In genomic region chr12:6468283-6468575, GRCh38 we compare ENCODE assay signal across 15 cellular contexts. TPM values are rescaled to one million over a fixed set of nuclear protein-coding genes. Genes with fewer than 3 reads are reported as not detected.
DNase-seq lines count a peak whose midpoint lies in the region; ATAC-seq and TF ChIP-seq lines count a peak whose summit lies in the region.
"Had no signal": no experiment of that assay in that cellular context is flagged by ENCODE, and none has a peak within 500 bp of the region (broad histone marks: within the 10 kb centered on the region; RNA-seq: fewer than 3 reads in every experiment).

No MANE protein-coding gene starts in this region.

- H3K27ac ChIP-seq in thyroid gland = no peak overlapping the region
- H3K27ac ChIP-seq: body of pancreas, epithelial cell of prostate had no signal

- H3K9me3 Mint-ChIP-seq in activated naive CD4-positive, alpha-beta T cell treated with anti-CD3 and anti-CD28 coated beads for 36 hours = no peaks in the 10 kb centered on the region
- H3K9me3 Mint-ChIP-seq in activated B cell treated with CpG ODN at 0.5 μM for 24 hours = no peaks in the 10 kb centered on the region
- peaks cover 0 to 4% of the 10 kb centered on the region in 2 donors for H3K9me3 Mint-ChIP-seq in stimulated activated naive CD8-positive, alpha-beta T cell treated with anti-CD3 and anti-CD28 coated beads, Interleukin-15, amount 100 ng/mL, for 72 hours

- H3K36me3 Mint-ChIP-seq in activated naive CD4-positive, alpha-beta T cell treated with anti-CD3 and anti-CD28 coated beads for 36 hours (ENCODE audit: low read depth) = peaks cover 57% of the 10 kb centered on the region
- H3K36me3 Mint-ChIP-seq in activated B cell treated with CpG ODN at 0.5 μM for 24 hours (ENCODE audit: low read depth) = peaks cover 46% of the 10 kb centered on the region

- H3K4me3 Mint-ChIP-seq in activated naive CD4-positive, alpha-beta T cell treated with anti-CD3 and anti-CD28 coated beads for 36 hours = peak overlapping the region; percentile 91
- peak overlapping the region; percentile 92 for H3K4me3 Mint-ChIP-seq in activated B cell treated with CpG ODN at 0.5 μM for 24 hours
- H3K4me3 Mint-ChIP-seq in stimulated activated naive CD8-positive, alpha-beta T cell treated with anti-CD3 and anti-CD28 coated beads, Interleukin-15, amount 100 ng/mL, for 72 hours = peak overlapping the region; percentile 78 to 88

- CTCF ChIA-PET in activated naive CD4-positive, alpha-beta T cell treated with anti-CD3 and anti-CD28 coated beads for 36 hours (lab: Charles Lee) = interaction anchor here (0.9 to 4.2 kb wide), 3 partner anchors 23 to 45 kb away, joined by 3 to 21 read pairs (median 3); partner anchors contain the start of gene CD27
- CTCF ChIA-PET in activated B cell treated with CpG ODN at 0.5 μM for 24 hours (lab: Charles Lee) = interaction anchor here (0.8 to 4.6 kb wide), 2 partner anchors 44 to 68 kb away, joined by 3 to 41 read pairs; no protein-coding TSS in a partner anchor

- H3K9me3 ChIP-seq in thyroid gland = no peaks in the 10 kb centered on the region
- H3K9me3 ChIP-seq: body of pancreas had no signal

- H3K4me1 ChIP-seq in thyroid gland = peaks cover 7 to 21% of the 10 kb centered on the region in 2 donors

- H3K4me3 ChIP-seq in fibroblast of mammary gland (ENCODE audit: control insufficient read depth, low read depth, low read length) (no peak overlapping the region), thyroid gland (replicated peaks in 1 of 3) (no peak overlapping the region)
- H3K4me3 ChIP-seq: body of pancreas had no signal

- ATAC-seq in activated B cell treated with CpG ODN at 0.5 μM for 24 hours (ENCODE audit: low read depth) (no peak), GM18858 (IDR thresholded peaks at IDR 0.05; ENCODE audit: unreplicated experiment) (no peak)
- ATAC-seq in stimulated activated naive CD8-positive, alpha-beta T cell treated with anti-CD3 and anti-CD28 coated beads, Interleukin-15, amount 100 ng/mL, for 72 hours = no peak
- ATAC-seq: body of pancreas had no signal

- DNase-seq in activated naive CD4-positive, alpha-beta T cell treated with anti-CD3 and anti-CD28 coated beads for 36 hours = no peak
- DNase-seq in activated naive CD4-positive, alpha-beta T cell treated with Interleukin-2 at 50 U/mL for 16 hours = no peak
- DNase-seq in activated B cell treated with CpG ODN at 0.5 μM for 24 hours = no peak
- peak; percentile 67 for DNase-seq in fibroblast of mammary gland (ENCODE audit: low read depth)
- no peak for DNase-seq in stimulated activated naive CD8-positive, alpha-beta T cell treated with anti-CD3 and anti-CD28 coated beads, Interleukin-15, amount 100 ng/mL, for 72 hours
- no peak for DNase-seq in thyroid gland
- no peak for DNase-seq in LoVo (ENCODE audit: low spot score)
- DNase-seq: activated CD4-positive, alpha-beta T cell treated with anti-CD3 and anti-CD28 coated beads, Interleukin-2, amount 50 U/mL, for 4 hours; body of pancreas; NCI-H1048; trophoblast cell had no signal

- no peaks in the 10 kb centered on the region for H3K27me3 ChIP-seq in thyroid gland
- H3K27me3 ChIP-seq: body of pancreas had no signal

- peaks cover 15 to 23% of the 10 kb centered on the region in 2 donors for H3K36me3 ChIP-seq in thyroid gland

- POLR2A ChIA-PET in activated B cell treated with CpG ODN at 0.5 μM for 24 hours (lab: Charles Lee) = interaction anchor here (0.8 to 4.2 kb wide), 2 partner anchors 22 to 67 kb away, joined by 3 to 46 read pairs; partner anchors contain the start of gene GAPDH

- H3K27me3 Mint-ChIP-seq in activated naive CD4-positive, alpha-beta T cell treated with anti-CD3 and anti-CD28 coated beads for 36 hours (ENCODE audit: low read depth) = no peaks in the 10 kb centered on the region
- H3K27me3 Mint-ChIP-seq in activated B cell treated with CpG ODN at 0.5 μM for 24 hours = no peaks in the 10 kb centered on the region
- H3K27me3 Mint-ChIP-seq in stimulated activated naive CD8-positive, alpha-beta T cell treated with anti-CD3 and anti-CD28 coated beads, Interleukin-15, amount 100 ng/mL, for 72 hours = no peaks in the 10 kb centered on the region

- TF ChIP-seq POLR2A in thyroid gland (IDR thresholded peaks at IDR 0.05) = no peak

- TF ChIP-seq CTCF in activated B cell treated with CpG ODN at 0.5 μM for 24 hours (IDR thresholded peaks at IDR 0.05) (no peak), fibroblast of mammary gland (conservative IDR thresholded peaks at IDR 0.05; ENCODE audit: control insufficient read depth, insufficient read depth, low read depth, low read length) (no peak), thyroid gland (IDR thresholded peaks at IDR 0.05) (no peak)

- H3K4me1 Mint-ChIP-seq in activated naive CD4-positive, alpha-beta T cell treated with anti-CD3 and anti-CD28 coated beads for 36 hours (ENCODE audit: low read depth) = peaks cover 74% of the 10 kb centered on the region
- peaks cover 69% of the 10 kb centered on the region for H3K4me1 Mint-ChIP-seq in activated B cell treated with CpG ODN at 0.5 μM for 24 hours
- H3K4me1 Mint-ChIP-seq in stimulated activated naive CD8-positive, alpha-beta T cell treated with anti-CD3 and anti-CD28 coated beads, Interleukin-15, amount 100 ng/mL, for 72 hours = peaks cover 78% of the 10 kb centered on the region

- peak overlapping the region; percentile 90 for H3K27ac Mint-ChIP-seq in activated naive CD4-positive, alpha-beta T cell treated with anti-CD3 and anti-CD28 coated beads for 36 hours
- H3K27ac Mint-ChIP-seq in activated B cell treated with CpG ODN at 0.5 μM for 24 hours = peak overlapping the region; percentile 46
- peak overlapping the region in 1 of 2 donors; percentile 10 for H3K27ac Mint-ChIP-seq in stimulated activated naive CD8-positive, alpha-beta T cell treated with anti-CD3 and anti-CD28 coated beads, Interleukin-15, amount 100 ng/mL, for 72 hours

- intact Hi-C loops in activated naive CD4-positive, alpha-beta T cell treated with anti-CD3 and anti-CD28 coated beads for 36 hours (cut with micrococcal nuclease) = no loop called here
- intact Hi-C loops in activated B cell treated with CpG ODN at 0.5 μM for 24 hours (cut with micrococcal nuclease) = loop anchor here (5.0 kb wide), 1 partner anchor 131 kb away; no protein-coding TSS in a partner anchor
- intact Hi-C loops in thyroid gland (cut with DNase I) = loop anchor here (5.0 kb wide), 2 partner anchors 69 to 141 kb away; no protein-coding TSS in a partner anchor

RNA-seq across cellular contexts. Expression of gene VAMP1, which starts 2.2 kb away (rescaled TPM):
- total RNA-seq in activated naive CD4-positive, alpha-beta T cell treated with anti-CD3 and anti-CD28 coated beads for 36 hours = 10 to 100 TPM; 31.9 to 33.5 TPM
- total RNA-seq in activated B cell treated with CpG ODN at 0.5 μM for 24 hours = 32.9 and 34.5 TPM in 2 replicates
- total RNA-seq in thyroid gland = 10 to 100 TPM in 3 of 4 donors, 1 to 10 TPM in 1; 7.5 to 25.9 (median 12.8) TPM

RNA-seq across cellular contexts. Expression of gene TAPBPL, which starts 16.4 kb away (rescaled TPM):
- 10 to 100 TPM; 27.9 to 28.0 TPM for total RNA-seq in activated naive CD4-positive, alpha-beta T cell treated with anti-CD3 and anti-CD28 coated beads for 36 hours
- total RNA-seq in activated B cell treated with CpG ODN at 0.5 μM for 24 hours (52.5 and 64.0 TPM in 2 replicates), thyroid gland (10 to 100 TPM; 29.3 to 70.1 (median 59.4) TPM)
- total RNA-seq: G401 had no signal

RNA-seq across cellular contexts. Expression of gene CD27, which starts 23.5 kb away (rescaled TPM):
- 10 to 100 TPM; 48.1 to 56.7 TPM for total RNA-seq in activated naive CD4-positive, alpha-beta T cell treated with anti-CD3 and anti-CD28 coated beads for 36 hours
- total RNA-seq in activated B cell treated with CpG ODN at 0.5 μM for 24 hours (39.3 and 43.8 TPM in 2 replicates), thyroid gland (10 to 100 TPM in 1 of 4 donors, 1 to 10 TPM in 3; 2.7 to 10.8 (median 6.4) TPM)
- total RNA-seq: body of pancreas, G401, skeletal muscle tissue had no signal

RNA-seq across cellular contexts. Expression of gene MRPL51, which starts 24.8 kb away (rescaled TPM):
- 100 to 1,000 TPM; 273 to 278 TPM for total RNA-seq in activated naive CD4-positive, alpha-beta T cell treated with anti-CD3 and anti-CD28 coated beads for 36 hours
- 130 and 145 TPM in 2 replicates for total RNA-seq in activated B cell treated with CpG ODN at 0.5 μM for 24 hours
- 10 to 100 TPM; 16.7 to 84.6 (median 46.9) TPM for total RNA-seq in thyroid gland

RNA-seq across cellular contexts. Expression of gene NCAPD2, which starts 25.7 kb away (rescaled TPM):
- 100 to 1,000 TPM; 252 to 261 TPM for total RNA-seq in activated naive CD4-positive, alpha-beta T cell treated with anti-CD3 and anti-CD28 coated beads for 36 hours
- total RNA-seq in activated B cell treated with CpG ODN at 0.5 μM for 24 hours (38.4 and 40.9 TPM in 2 replicates), thyroid gland (10 to 100 TPM; 22.4 to 31.8 (median 28.6) TPM)
